ENCODE assay signal across 17 cellular contexts in genomic region chr4:98481167-98481566, GRCh38.
DNase-seq lines count a peak whose midpoint lies in the region; ATAC-seq lines count a peak whose summit lies in the region.
"Had no signal": no experiment of that assay in that cellular context is flagged by ENCODE, and none has a peak within 500 bp of the region (broad histone marks: within the 10 kb centered on the region; RNA-seq: fewer than 3 reads in every experiment).

No MANE protein-coding gene starts in this region.

- ATAC-seq in left lobe of liver (peak; percentile 96), HG03139 (IDR thresholded peaks at IDR 0.05; ENCODE audit: unreplicated experiment) (no peak)
- ATAC-seq in stimulated activated effector memory CD8-positive, alpha-beta T cell treated with anti-CD3 and anti-CD28 coated beads, Interleukin-12 subunit alpha, Interleukin-12 subunit beta, amount 100 ng/mL, for 72 hours, result no peak
- ATAC-seq: gastrocnemius medialis had no signal

- DNase-seq in activated naive CD4-positive, alpha-beta T cell treated with anti-CD3 and anti-CD28 coated beads for 36 hours, result no peak
- no peak for DNase-seq in activated T-helper 2 cell treated with anti-CD3 and anti-CD28 coated beads, Interferon-gamma antibody, Interleukin-2, Interleukin-4, amounts not matched to agents 10 μg/mL and 5 μg/mL and 100 μg/mL, durations not matched to agents 14 hours and 24 hours and 36 hours (ENCODE audit: low spot score)
- DNase-seq in left lobe of liver (ENCODE audit: low spot score) (peak; percentile 53), ecto neural progenitor cell (ENCODE audit: low spot score) (no peak), NCI-H1930 (lab: John Stamatoyannopoulos, UW) (no peak)
- no peak for DNase-seq in stimulated activated effector memory CD8-positive, alpha-beta T cell treated with anti-CD3 and anti-CD28 coated beads, Interleukin-12 subunit alpha, Interleukin-12 subunit beta, amount 100 ng/mL, for 72 hours (ENCODE audit: low spot score in 2 of 2)
- DNase-seq: activated CD4-positive, CD25-positive, alpha-beta regulatory T cell; activated CD8-positive, alpha-beta memory T cell treated with anti-CD3 and anti-CD28 coated beads, Interleukin-2, amount 50 U/mL, for 48 hours; activated naive CD8-positive, alpha-beta T cell treated with anti-CD3 and anti-CD28 coated beads, Interleukin-2, amount 10 ng/mL, durations not matched to agents 7 days and 5 days; central memory CD4-positive, alpha-beta T cell; COR-L47; gastrocnemius medialis; GDM1; Karpas-422; NCI-H187 had no signal

- H3K4me3 Mint-ChIP-seq in activated naive CD4-positive, alpha-beta T cell treated with anti-CD3 and anti-CD28 coated beads, Interleukin-2, amount 50 U/mL, for 24 hours, result no peak overlapping the region
- H3K4me3 Mint-ChIP-seq in activated naive CD4-positive, alpha-beta T cell treated with anti-CD3 and anti-CD28 coated beads for 36 hours, result no peak overlapping the region
- no peak overlapping the region for H3K4me3 Mint-ChIP-seq in activated T-helper 2 cell treated with anti-CD3 and anti-CD28 coated beads, Interferon-gamma antibody, Interleukin-2, Interleukin-4, amounts not matched to agents 10 μg/mL and 5 μg/mL and 100 μg/mL, durations not matched to agents 14 hours and 24 hours and 36 hours (ENCODE audit: low read depth)
- H3K4me3 Mint-ChIP-seq in stimulated activated effector memory CD8-positive, alpha-beta T cell treated with anti-CD3 and anti-CD28 coated beads, Interleukin-12 subunit alpha, Interleukin-12 subunit beta, amount 100 ng/mL, for 72 hours, result no peak overlapping the region
- H3K4me3 Mint-ChIP-seq: activated naive CD8-positive, alpha-beta T cell treated with anti-CD3 and anti-CD28 coated beads, Interleukin-2, amount 10 ng/mL, durations not matched to agents 7 days and 5 days had no signal

- CTCF ChIA-PET in activated naive CD4-positive, alpha-beta T cell treated with anti-CD3 and anti-CD28 coated beads for 36 hours (lab: Charles Lee), result interaction anchor here (1.3 to 1.6 kb wide), 3 partner anchors 13 to 181 kb away, joined by 3 to 6 read pairs (median 3); no protein-coding TSS in a partner anchor

- H3K36me3 Mint-ChIP-seq in activated naive CD4-positive, alpha-beta T cell treated with anti-CD3 and anti-CD28 coated beads, Interleukin-2, amount 50 U/mL, for 24 hours, result peaks cover 14% of the 10 kb centered on the region
- peaks cover 12% of the 10 kb centered on the region for H3K36me3 Mint-ChIP-seq in activated naive CD4-positive, alpha-beta T cell treated with anti-CD3 and anti-CD28 coated beads for 36 hours (ENCODE audit: low read depth)
- peaks cover 77% of the 10 kb centered on the region for H3K36me3 Mint-ChIP-seq in activated T-helper 2 cell treated with anti-CD3 and anti-CD28 coated beads, Interferon-gamma antibody, Interleukin-2, Interleukin-4, amounts not matched to agents 10 μg/mL and 5 μg/mL and 100 μg/mL, durations not matched to agents 14 hours and 24 hours and 36 hours (ENCODE audit: low read depth)
- peaks cover 10% of the 10 kb centered on the region for H3K36me3 Mint-ChIP-seq in stimulated activated effector memory CD8-positive, alpha-beta T cell treated with anti-CD3 and anti-CD28 coated beads, Interleukin-12 subunit alpha, Interleukin-12 subunit beta, amount 100 ng/mL, for 72 hours

- peaks cover 55% of the 10 kb centered on the region for H3K4me1 Mint-ChIP-seq in activated naive CD4-positive, alpha-beta T cell treated with anti-CD3 and anti-CD28 coated beads, Interleukin-2, amount 50 U/mL, for 24 hours
- peaks cover 70% of the 10 kb centered on the region for H3K4me1 Mint-ChIP-seq in activated naive CD4-positive, alpha-beta T cell treated with anti-CD3 and anti-CD28 coated beads for 36 hours (ENCODE audit: low read depth)
- peaks cover 85% of the 10 kb centered on the region for H3K4me1 Mint-ChIP-seq in activated T-helper 2 cell treated with anti-CD3 and anti-CD28 coated beads, Interferon-gamma antibody, Interleukin-2, Interleukin-4, amounts not matched to agents 10 μg/mL and 5 μg/mL and 100 μg/mL, durations not matched to agents 14 hours and 24 hours and 36 hours (ENCODE audit: low read depth)
- H3K4me1 Mint-ChIP-seq in stimulated activated effector memory CD8-positive, alpha-beta T cell treated with anti-CD3 and anti-CD28 coated beads, Interleukin-12 subunit alpha, Interleukin-12 subunit beta, amount 100 ng/mL, for 72 hours, result peaks cover 74% of the 10 kb centered on the region

- peak overlapping the region; percentile 48 for H3K27ac Mint-ChIP-seq in activated naive CD4-positive, alpha-beta T cell treated with anti-CD3 and anti-CD28 coated beads, Interleukin-2, amount 50 U/mL, for 24 hours
- H3K27ac Mint-ChIP-seq in activated naive CD4-positive, alpha-beta T cell treated with anti-CD3 and anti-CD28 coated beads for 36 hours, result no peak overlapping the region
- H3K27ac Mint-ChIP-seq in activated T-helper 2 cell treated with anti-CD3 and anti-CD28 coated beads, Interferon-gamma antibody, Interleukin-2, Interleukin-4, amounts not matched to agents 10 μg/mL and 5 μg/mL and 100 μg/mL, durations not matched to agents 14 hours and 24 hours and 36 hours, result peak overlapping the region; percentile 99
- H3K27ac Mint-ChIP-seq in stimulated activated effector memory CD8-positive, alpha-beta T cell treated with anti-CD3 and anti-CD28 coated beads, Interleukin-12 subunit alpha, Interleukin-12 subunit beta, amount 100 ng/mL, for 72 hours, result peak overlapping the region; percentile 97
- H3K27ac Mint-ChIP-seq: activated naive CD8-positive, alpha-beta T cell treated with anti-CD3 and anti-CD28 coated beads, Interleukin-2, amount 10 ng/mL, durations not matched to agents 7 days and 5 days had no signal

- H3K27me3 Mint-ChIP-seq in activated naive CD4-positive, alpha-beta T cell treated with anti-CD3 and anti-CD28 coated beads, Interleukin-2, amount 50 U/mL, for 24 hours, result no peaks in the 10 kb centered on the region
- H3K27me3 Mint-ChIP-seq in activated naive CD4-positive, alpha-beta T cell treated with anti-CD3 and anti-CD28 coated beads for 36 hours (ENCODE audit: low read depth), result no peaks in the 10 kb centered on the region
- H3K27me3 Mint-ChIP-seq in activated T-helper 2 cell treated with anti-CD3 and anti-CD28 coated beads, Interferon-gamma antibody, Interleukin-2, Interleukin-4, amounts not matched to agents 10 μg/mL and 5 μg/mL and 100 μg/mL, durations not matched to agents 14 hours and 24 hours and 36 hours (ENCODE audit: low read depth), result no peaks in the 10 kb centered on the region
- H3K27me3 Mint-ChIP-seq: activated naive CD8-positive, alpha-beta T cell treated with anti-CD3 and anti-CD28 coated beads, Interleukin-2, amount 10 ng/mL, durations not matched to agents 7 days and 5 days had no signal

- intact Hi-C loops in activated naive CD4-positive, alpha-beta T cell treated with anti-CD3 and anti-CD28 coated beads for 36 hours (cut with micrococcal nuclease), result loop anchor here (5.0 to 10.0 kb wide), 3 partner anchors 161 to 1364 kb away; no protein-coding TSS in a partner anchor
- intact Hi-C loops in activated T-helper 2 cell treated with anti-CD3 and anti-CD28 coated beads, Interferon-gamma antibody, Interleukin-2, Interleukin-4, amounts not matched to agents 10 μg/mL and 5 μg/mL and 100 μg/mL, durations not matched to agents 14 hours and 24 hours and 36 hours (cut with micrococcal nuclease), result no loop called here

- no peaks in the 10 kb centered on the region for H3K9me3 Mint-ChIP-seq in activated naive CD4-positive, alpha-beta T cell treated with anti-CD3 and anti-CD28 coated beads, Interleukin-2, amount 50 U/mL, for 24 hours
- no peaks in the 10 kb centered on the region for H3K9me3 Mint-ChIP-seq in activated naive CD4-positive, alpha-beta T cell treated with anti-CD3 and anti-CD28 coated beads for 36 hours
- no peaks in the 10 kb centered on the region for H3K9me3 Mint-ChIP-seq in activated T-helper 2 cell treated with anti-CD3 and anti-CD28 coated beads, Interferon-gamma antibody, Interleukin-2, Interleukin-4, amounts not matched to agents 10 μg/mL and 5 μg/mL and 100 μg/mL, durations not matched to agents 14 hours and 24 hours and 36 hours
- no peaks in the 10 kb centered on the region for H3K9me3 Mint-ChIP-seq in stimulated activated effector memory CD8-positive, alpha-beta T cell treated with anti-CD3 and anti-CD28 coated beads, Interleukin-12 subunit alpha, Interleukin-12 subunit beta, amount 100 ng/mL, for 72 hours
- H3K9me3 Mint-ChIP-seq: activated naive CD8-positive, alpha-beta T cell treated with anti-CD3 and anti-CD28 coated beads, Interleukin-2, amount 10 ng/mL, durations not matched to agents 7 days and 5 days had no signal
